ENCODE assay signal across 15 cellular contexts in genomic region chr22:34669001-34669400, GRCh38.
"Had no signal": no experiment of that assay in that cellular context is flagged by ENCODE, and none has a peak within 500 bp of the region (broad histone marks: within the 10 kb centered on the region; RNA-seq: fewer than 3 reads in every experiment).

No MANE protein-coding gene starts in this region.

- H3K4me3 ChIP-seq: colonic mucosa, lung, neural progenitor cell, stomach, thoracic aorta had no signal

- H3K9ac ChIP-seq: neural progenitor cell had no signal

- H3K36me3 Mint-ChIP-seq: naive B cell, neural progenitor cell had no signal

- H3K4me1 ChIP-seq: colonic mucosa, neural progenitor cell, stomach had no signal

- H3K27ac Mint-ChIP-seq: activated naive CD4-positive, alpha-beta T cell treated with anti-CD3 and anti-CD28 coated beads for 36 hours; naive B cell; neural progenitor cell; T-helper 2 cell treated with Interferon-gamma antibody and Interleukin-4, amounts not matched to agents 5 μg/mL and 100 μg/mL, for 36 hours had no signal

- H3K27me3 ChIP-seq: colonic mucosa, neural progenitor cell, stomach had no signal

- H3K27ac ChIP-seq: colonic mucosa, neural progenitor cell, stomach, thoracic aorta had no signal

- H3K9me3 ChIP-seq: colonic mucosa, stomach, thoracic aorta had no signal

- DNase-seq: activated CD4-positive, CD25-positive, alpha-beta regulatory T cell; activated naive CD4-positive, alpha-beta T cell treated with anti-CD3 and anti-CD28 coated beads for 36 hours; central memory CD4-positive, alpha-beta T cell; colonic mucosa; glutamatergic neuron; naive B cell; stimulated activated CD4-positive, alpha-beta T cell treated with anti-CD3 and anti-CD28 coated beads, Interleukin-12 subunit alpha, Interleukin-12 subunit beta, amount 100 ng/mL, for 4 hours; stimulated activated CD4-positive, alpha-beta T cell treated with anti-CD3 and anti-CD28 coated beads, Interleukin-2, amount 100 ng/mL, for 24 hours; stomach; SW 1271 had no signal

- H2AFZ ChIP-seq: neural progenitor cell had no signal

- FAIRE-seq: endometrium had no signal

- H3K4me1 Mint-ChIP-seq: naive B cell, neural progenitor cell had no signal

- H3K36me3 ChIP-seq: colonic mucosa, neural progenitor cell, stomach, thoracic aorta had no signal

- H3K4me2 ChIP-seq: neural progenitor cell had no signal

- H3K4me3 Mint-ChIP-seq: activated naive CD4-positive, alpha-beta T cell treated with anti-CD3 and anti-CD28 coated beads for 36 hours; naive B cell; neural progenitor cell; T-helper 2 cell treated with Interferon-gamma antibody and Interleukin-4, amounts not matched to agents 5 μg/mL and 100 μg/mL, for 36 hours had no signal
